Comparison of ENCODE assay signal across 30 cellular contexts in the genomic region with DNA sequence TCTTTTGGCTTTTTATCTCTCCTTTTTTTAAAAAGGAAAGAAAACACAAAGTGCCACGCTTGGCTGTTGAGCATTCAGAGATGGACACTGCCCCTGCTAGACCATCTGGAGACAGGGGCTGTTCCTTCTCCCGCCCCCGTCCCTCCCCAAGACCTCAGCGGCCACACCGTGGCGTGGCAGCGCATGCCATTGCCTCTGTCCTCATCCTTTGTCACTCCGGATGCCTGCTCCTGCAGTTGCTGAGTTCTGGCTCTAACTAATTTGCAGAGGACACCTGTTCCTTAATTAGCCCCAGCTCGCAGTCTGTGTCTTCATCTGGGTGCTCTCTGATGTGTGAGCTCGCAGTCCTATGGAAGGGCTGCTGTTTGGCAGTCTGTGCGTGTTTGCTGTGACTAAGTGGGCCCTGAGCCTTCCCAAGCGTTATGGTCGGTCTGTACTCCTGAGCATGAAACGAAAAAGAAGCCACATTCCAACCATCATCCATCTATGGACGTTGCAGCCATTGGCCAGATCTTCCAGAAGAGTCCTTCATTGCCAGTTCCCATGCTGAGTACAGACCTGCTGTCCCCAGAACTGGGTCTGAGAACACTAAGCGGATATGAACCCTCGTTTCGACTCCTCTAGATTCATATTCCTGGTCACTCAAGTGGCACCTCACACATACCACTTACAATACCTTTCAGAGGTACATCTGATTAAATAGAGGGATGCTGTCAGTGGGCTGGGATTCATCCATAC. TPM values are rescaled to one million over a fixed set of nuclear protein-coding genes. Genes with fewer than 3 reads are reported as not detected.
"Had no signal": no experiment of that assay in that cellular context is flagged by ENCODE, and none has a peak within 500 bp of the region (broad histone marks: within the 10 kb centered on the region; RNA-seq: fewer than 3 reads in every experiment).

No MANE protein-coding gene starts in this region.

- H3K9me3 ChIP-seq: left lung, lower lobe of right lung, psoas muscle, right atrium auricular region, suprapubic skin, tibial artery, upper lobe of right lung had no signal

- ATAC-seq: activated CD8-positive, alpha-beta T cell treated with anti-CD3 and anti-CD28 coated beads for 36 hours; activated T-cell treated with anti-CD3 and anti-CD28 coated beads, Interleukin-2, amount 50 U/mL, for 4 hours; activated T-helper 17 cell treated with anti-CD3 and anti-CD28 coated beads, Interleukin-2, amount 50 U/mL, for 72 hours; esophagus mucosa; left lung; lower lobe of right lung; natural killer cell; psoas muscle; upper lobe of right lung had no signal

- H3K4me1 Mint-ChIP-seq: activated B cell treated with CpG ODN at 0.5 μM for 24 hours; activated T-helper 17 cell treated with anti-CD3 and anti-CD28 coated beads, Interleukin-2, amount 50 U/mL, for 72 hours had no signal

- H3K4me1 ChIP-seq: psoas muscle had no signal

- H3K36me3 ChIP-seq: neural progenitor cell, right atrium auricular region had no signal

- DNase-seq: activated B cell treated with CpG ODN at 0.5 μM for 24 hours; activated CD4-positive, alpha-beta T cell treated with anti-CD3 and anti-CD28 coated beads, Interleukin-2, amount 50 U/mL, for 1 hour; activated CD8-positive, alpha-beta T cell treated with anti-CD3 and anti-CD28 coated beads for 36 hours; activated gamma-delta T cell treated with Interleukin-2 at 50 U/mL for 16 hours; activated naive CD4-positive, alpha-beta T cell treated with anti-CD3 and anti-CD28 coated beads, Interleukin-2, amount 50 U/mL, for 16 hours; activated T-cell treated with anti-CD3 and anti-CD28 coated beads, Interleukin-2, amount 50 U/mL, for 4 hours; amniotic stem cell; brain microvascular endothelial cell; endodermal cell; foreskin fibroblast; kidney glomerular epithelial cell; left lung; lower lobe of right lung; mesenchymal stem cell; natural killer cell; occipital lobe; psoas muscle; stimulated activated CD4-positive, alpha-beta T cell treated with anti-CD3 and anti-CD28 coated beads, Interleukin-15, amount 100 ng/mL, for 24 hours; stimulated activated CD4-positive, alpha-beta T cell treated with anti-CD3 and anti-CD28 coated beads, Interleukin-2, amount 100 ng/mL, for 24 hours; stimulated activated naive CD4-positive, alpha-beta T cell; T1000; tibial artery; upper lobe of right lung had no signal

- H3K9me3 Mint-ChIP-seq: activated B cell treated with CpG ODN at 0.5 μM for 24 hours; activated CD8-positive, alpha-beta T cell treated with anti-CD3 and anti-CD28 coated beads for 36 hours; activated T-cell treated with anti-CD3 and anti-CD28 coated beads, Interleukin-2, amount 50 U/mL, for 4 hours; activated T-helper 17 cell treated with anti-CD3 and anti-CD28 coated beads, Interleukin-2, amount 50 U/mL, for 72 hours; dendritic cell treated with granulocyte-macrophage colony-stimulating factor and Interleukin-4, amounts not matched to agents 40 ng/mL and 50 ng/mL, for 4 days; endodermal cell; natural killer cell; neural progenitor cell had no signal

- H3K27ac Mint-ChIP-seq: activated B cell treated with CpG ODN at 0.5 μM for 24 hours; activated CD8-positive, alpha-beta T cell treated with anti-CD3 and anti-CD28 coated beads for 36 hours; activated T-helper 17 cell treated with anti-CD3 and anti-CD28 coated beads, Interleukin-2, amount 50 U/mL, for 72 hours; dendritic cell treated with granulocyte-macrophage colony-stimulating factor and Interleukin-4, amounts not matched to agents 40 ng/mL and 50 ng/mL, for 4 days; endodermal cell; natural killer cell had no signal

- H3K27ac ChIP-seq: brain microvascular endothelial cell, left lung, lower lobe of right lung, neural progenitor cell, parathyroid adenoma, psoas muscle, right atrium auricular region, suprapubic skin, tibial artery, upper lobe of right lung had no signal

- H3K4me3 ChIP-seq: left lung, lower lobe of right lung, neural progenitor cell, psoas muscle, right atrium auricular region, suprapubic skin, tibial artery, upper lobe of right lung had no signal

- H3K36me3 Mint-ChIP-seq: natural killer cell had no signal

- H3K4me3 Mint-ChIP-seq: activated B cell treated with CpG ODN at 0.5 μM for 24 hours; activated CD8-positive, alpha-beta T cell treated with anti-CD3 and anti-CD28 coated beads for 36 hours; activated T-cell treated with anti-CD3 and anti-CD28 coated beads, Interleukin-2, amount 50 U/mL, for 4 hours; activated T-helper 17 cell treated with anti-CD3 and anti-CD28 coated beads, Interleukin-2, amount 50 U/mL, for 72 hours; dendritic cell treated with granulocyte-macrophage colony-stimulating factor and Interleukin-4, amounts not matched to agents 40 ng/mL and 50 ng/mL, for 4 days; endodermal cell; natural killer cell had no signal

- H3K27me3 ChIP-seq: brain microvascular endothelial cell, left lung, neural progenitor cell, right atrium auricular region, suprapubic skin, tibial artery, upper lobe of right lung had no signal

RNA-seq across cellular contexts. Expression of a gene that starts 42.6 kb away (rescaled TPM):
- total RNA-seq: activated B cell treated with CpG ODN at 0.5 μM for 24 hours; activated CD8-positive, alpha-beta T cell treated with anti-CD3 and anti-CD28 coated beads for 36 hours; esophagus mucosa; natural killer cell; upper lobe of right lung had no signal
